ENCODE assay signal across 9 cellular contexts in genomic region chr13:57114945-57115344, GRCh38. TPM values are rescaled to one million over a fixed set of nuclear protein-coding genes. Genes with fewer than 3 reads are reported as not detected.
"Had no signal": no experiment of that assay in that cellular context is flagged by ENCODE, and none has a peak within 500 bp of the region (broad histone marks: within the 10 kb centered on the region; RNA-seq: fewer than 3 reads in every experiment).

No MANE protein-coding gene starts in this region.

- DNase-seq: IMR-90, KBM-7, KG1 had no signal

- H3K4me1 Mint-ChIP-seq: IgD-negative memory B cell had no signal

- H3K27ac ChIP-seq: HL-60 had no signal

- H3K27ac Mint-ChIP-seq: IgD-negative memory B cell had no signal

- H3K4me3 Mint-ChIP-seq: IgD-negative memory B cell had no signal

- ATAC-seq: HepG2, K562 had no signal

- H3K4me3 ChIP-seq: K562 had no signal

- H3K36me3 Mint-ChIP-seq: IgD-negative memory B cell had no signal

- H3K27me3 Mint-ChIP-seq: IgD-negative memory B cell had no signal

RNA-seq across cellular contexts. Expression of gene PRR20A, which starts 25.8 kb away (rescaled TPM):
- total RNA-seq: HepG2, HT-29, HT1080, IMR-90, K562 had no signal
- polyA plus RNA-seq: HepG2, IgD-negative memory B cell, IMR-90, K562 had no signal

RNA-seq across cellular contexts. Expression of gene PRR20B, which starts 32.3 kb away (rescaled TPM):
- total RNA-seq: HepG2, HT-29, HT1080, IMR-90, K562 had no signal
- polyA plus RNA-seq: HepG2, IgD-negative memory B cell, IMR-90, K562 had no signal

RNA-seq across cellular contexts. Expression of gene PRR20C, which starts 38.9 kb away (rescaled TPM):
- total RNA-seq: HepG2, HT-29, HT1080, IMR-90, K562 had no signal
- polyA plus RNA-seq: HepG2, IgD-negative memory B cell, IMR-90, K562 had no signal

RNA-seq across cellular contexts. Expression of gene PRR20D, which starts 45.5 kb away (rescaled TPM):
- total RNA-seq: HepG2, HT-29, HT1080, IMR-90, K562 had no signal
- polyA plus RNA-seq: HepG2, IgD-negative memory B cell, IMR-90, K562 had no signal

RNA-seq across cellular contexts. Expression of gene PRR20E, which starts 52.1 kb away (rescaled TPM):
- total RNA-seq: HepG2, HT-29, HT1080, IMR-90, K562 had no signal
- polyA plus RNA-seq: HepG2, IgD-negative memory B cell, IMR-90, K562 had no signal
